25 cellular contexts compared by ENCODE assay signal in the genomic region with DNA sequence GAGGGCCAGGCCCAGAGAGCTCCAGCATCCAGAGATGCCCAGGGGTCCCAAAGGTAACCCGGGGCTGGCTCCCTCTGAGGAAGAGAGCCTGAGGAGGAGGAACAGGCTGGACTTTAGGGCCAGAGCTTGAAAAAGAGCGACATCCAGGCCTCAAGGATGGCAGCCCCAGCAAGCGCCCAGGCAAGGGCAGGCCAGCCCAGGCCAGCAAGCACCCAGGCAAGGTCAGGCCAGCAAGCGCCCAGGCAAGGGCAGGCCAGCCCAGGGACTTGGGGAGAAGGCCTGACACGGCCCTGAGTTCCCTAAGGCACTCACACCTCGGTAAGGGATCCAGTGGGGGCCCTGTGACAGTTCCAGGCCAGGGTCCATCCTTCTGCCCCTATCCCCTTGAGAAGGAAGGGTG. TPM values are rescaled to one million over a fixed set of nuclear protein-coding genes. Genes with fewer than 3 reads are reported as not detected.
"Had no signal": no experiment of that assay in that cellular context is flagged by ENCODE, and none has a peak within 500 bp of the region (broad histone marks: within the 10 kb centered on the region; RNA-seq: fewer than 3 reads in every experiment).

No MANE protein-coding gene starts in this region.

- H3K4me1 ChIP-seq: SJSA1 had no signal

- FAIRE-seq: RCC 7860 had no signal

- H3K9me3 ChIP-seq: MG63, SJSA1 had no signal

- H3K27ac ChIP-seq: HL-60, SJSA1, SK-N-MC had no signal

- H3K4me3 ChIP-seq: MG63, SJSA1, SK-N-MC had no signal

- DNase-seq: IMR-90, Karpas-422, KG1, MG63, NCI-H1092, NCI-H1105 treated with DMSO at 0.1 percent for 48 hours, NCI-H1417 treated with DMSO at 0.1 percent for 48 hours, NCI-H146, NCI-H187, NCI-H2029, NCI-H2081 treated with DMSO at 0.1 percent for 48 hours, NCI-H2171, NCI-H226, NCI-H446, NCI-H510A, NCI-H524 treated with DMSO at 0.1 percent for 48 hours, NCI-H69, NCI-H774, Right ventricle myocardium superior, RPMI8226, SIG-M5 had no signal

- H3K36me3 ChIP-seq: MG63, SJSA1 had no signal

- H3K27me3 ChIP-seq: MG63 had no signal

RNA-seq across cellular contexts. Expression of gene TMEM37, which starts 34.5 kb away (rescaled TPM):
- total RNA-seq: SJSA1 had no signal
